Comparison of ENCODE assay signal across 8 cellular contexts in the genomic region with DNA sequence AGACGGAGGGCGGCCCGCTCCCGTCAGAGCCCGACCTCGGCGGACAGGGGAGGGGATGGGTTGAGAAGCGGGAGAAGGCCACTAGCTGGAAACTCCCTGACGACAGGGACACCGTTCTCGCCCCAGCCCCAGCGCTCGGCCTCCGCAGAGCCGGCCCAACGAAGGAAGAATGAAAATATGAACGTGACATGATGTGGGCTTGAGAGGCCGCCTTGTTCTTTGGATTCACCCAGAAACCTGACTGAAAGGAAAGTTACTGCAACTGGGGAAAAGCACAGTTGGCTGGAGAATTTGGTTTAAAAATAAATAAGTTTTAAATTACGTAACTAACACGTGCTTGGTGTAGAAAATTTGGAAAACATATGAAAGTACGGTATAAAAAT. TPM values are rescaled to one million over a fixed set of nuclear protein-coding genes. Genes with fewer than 3 reads are reported as not detected.
A peak's percentile ranks its signal among the peaks of the same experiment; 100 is the strongest.
DNase-seq lines count a peak whose midpoint lies in the region; ATAC-seq and TF ChIP-seq lines count a peak whose summit lies in the region.

No MANE protein-coding gene starts in this region.

- TF ChIP-seq CTCF in AG10803 (conservative IDR thresholded peaks at IDR 0.05; ENCODE audit: low read length), result no peak
- no peak for TF ChIP-seq CTCF in fibroblast of the aortic adventitia (IDR thresholded peaks at IDR 0.05; ENCODE audit: insufficient read depth, low read length)

- H3K9ac ChIP-seq in HUES6 (ENCODE audit: low read length), result peak overlapping the region; percentile 99
- peak overlapping the region; percentile 79 for H3K9ac ChIP-seq in neuronal stem cell (ENCODE audit: low read depth, low read length, poor library complexity)

- peak overlapping the region; percentile 96 for H3K4me2 ChIP-seq in neuronal stem cell (ENCODE audit: insufficient read depth, low read length, poor library complexity, severe bottlenecking)

- H2BK15ac ChIP-seq in neuronal stem cell (ENCODE audit: low read length), result no peak overlapping the region

- no CpG with 5 or more reads among the region's 21 CpGs for WGBS in neuronal stem cell (ENCODE audit: extremely low coverage in 2 of 2, insufficient read length in 2 of 2, insufficient replicate concordance in 1 of 2), 2 donors

- H3K18ac ChIP-seq in neuronal stem cell (ENCODE audit: low read length), result peak overlapping the region; percentile 58

- ATAC-seq in GM18511 (IDR thresholded peaks at IDR 0.05; ENCODE audit: unreplicated experiment) (peak; percentile 40), HG03139 (IDR thresholded peaks at IDR 0.05; ENCODE audit: unreplicated experiment) (no peak)

- H2BK5ac ChIP-seq in neuronal stem cell (ENCODE audit: low read length), result peak overlapping the region; percentile 85

- H3K27me3 Mint-ChIP-seq in activated T-helper 1 cell treated with anti-CD3 and anti-CD28 coated beads, Interleukin-12 subunit alpha, Interleukin-12 subunit beta, Interleukin-2, Interleukin-4 antibody, amounts not matched to agents 30 ng/mL and 10 ng/mL and 1 ng/mL, durations not matched to agents 14 hours and 24 hours and 36 hours (ENCODE audit: insufficient read depth), result peaks cover 4% of the 10 kb centered on the region

- H3K4me3 Mint-ChIP-seq in activated T-helper 1 cell treated with anti-CD3 and anti-CD28 coated beads, Interleukin-12 subunit alpha, Interleukin-12 subunit beta, Interleukin-2, Interleukin-4 antibody, amounts not matched to agents 30 ng/mL and 10 ng/mL and 1 ng/mL, durations not matched to agents 14 hours and 24 hours and 36 hours, result peak overlapping the region; percentile 93

- no peak overlapping the region for H4K91ac ChIP-seq in neuronal stem cell (ENCODE audit: low read depth, low read length, poor library complexity)

- H2BK120ac ChIP-seq in neuronal stem cell (ENCODE audit: low read depth, low read length), result no peak overlapping the region

- intact Hi-C loops in activated T-helper 1 cell treated with anti-CD3 and anti-CD28 coated beads, Interleukin-12 subunit alpha, Interleukin-12 subunit beta, Interleukin-2, Interleukin-4 antibody, amounts not matched to agents 30 ng/mL and 10 ng/mL and 1 ng/mL, durations not matched to agents 14 hours and 24 hours and 36 hours (cut with micrococcal nuclease), result loop anchor here (1.0 to 2.0 kb wide), 5 partner anchors 19 to 580 kb away; a partner anchor contains a TSS

- H3K4me1 ChIP-seq in HUES6 (ENCODE audit: control insufficient read depth, insufficient read depth, low read length) (peaks cover 13% of the 10 kb centered on the region), neuronal stem cell (ENCODE audit: control insufficient read depth in 2 of 2, insufficient read depth in 1 of 2, low read depth in 1 of 2, low read length in 2 of 2) (peaks cover 11% of the 10 kb centered on the region in 2 donors)

- no peaks in the 10 kb centered on the region for H3K36me3 ChIP-seq in HUES6 (ENCODE audit: control insufficient read depth, insufficient read depth, low read length)
- no peaks in the 10 kb centered on the region for H3K36me3 ChIP-seq in neuronal stem cell (replicated peaks in 1 of 2; ENCODE audit: control insufficient read depth in 2 of 2, insufficient read depth in 2 of 2, low read length in 2 of 2)

- H3K4ac ChIP-seq in neuronal stem cell (ENCODE audit: low read length), result no peak overlapping the region

- H2AFZ ChIP-seq in neuronal stem cell (ENCODE audit: low read length), result peak overlapping the region; percentile 97

- H3K4me3 ChIP-seq in AG10803 (ENCODE audit: low read length), result peak overlapping the region; percentile 77
- peak overlapping the region; percentile 97 for H3K4me3 ChIP-seq in HUES6 (ENCODE audit: low read depth, low read length)
- H3K4me3 ChIP-seq in fibroblast of the aortic adventitia (ENCODE audit: low read depth, low read length), result peak overlapping the region; percentile 83
- peak overlapping the region; percentile 83 for H3K4me3 ChIP-seq in neuronal stem cell (ENCODE audit: low read length in 2 of 2)

- no peak overlapping the region for H2AK5ac ChIP-seq in neuronal stem cell (ENCODE audit: low read depth, low read length)

- H3K27ac ChIP-seq in HUES6 (ENCODE audit: low read depth, low read length) (peak overlapping the region; percentile 96), neuronal stem cell (replicated peaks; ENCODE audit: low read length) (peak overlapping the region; percentile 90)

- no peak for DNase-seq in AG10803 (ENCODE audit: low read depth)
- DNase-seq in activated T-helper 1 cell treated with anti-CD3 and anti-CD28 coated beads, Interleukin-12 subunit alpha, Interleukin-12 subunit beta, Interleukin-2, Interleukin-4 antibody, amounts not matched to agents 30 ng/mL and 10 ng/mL and 1 ng/mL, durations not matched to agents 14 hours and 24 hours and 36 hours (ENCODE audit: low spot score), result peak; percentile 50
- DNase-seq in fibroblast of the aortic adventitia (ENCODE audit: low read depth), result no peak
- no peak for DNase-seq in neuronal stem cell (ENCODE audit: low spot score)
- DNase-seq in NCI-H1105 treated with DMSO at 0.1 percent for 48 hours (lab: John Stamatoyannopoulos, UW), result no peak

- peak overlapping the region; percentile 96 for H3K23ac ChIP-seq in neuronal stem cell (ENCODE audit: low read depth, low read length, poor library complexity)

- H3K36me3 Mint-ChIP-seq in activated T-helper 1 cell treated with anti-CD3 and anti-CD28 coated beads, Interleukin-12 subunit alpha, Interleukin-12 subunit beta, Interleukin-2, Interleukin-4 antibody, amounts not matched to agents 30 ng/mL and 10 ng/mL and 1 ng/mL, durations not matched to agents 14 hours and 24 hours and 36 hours (ENCODE audit: low read depth), result no peaks in the 10 kb centered on the region

- peak overlapping the region; percentile 95 for H3K27ac Mint-ChIP-seq in activated T-helper 1 cell treated with anti-CD3 and anti-CD28 coated beads, Interleukin-12 subunit alpha, Interleukin-12 subunit beta, Interleukin-2, Interleukin-4 antibody, amounts not matched to agents 30 ng/mL and 10 ng/mL and 1 ng/mL, durations not matched to agents 14 hours and 24 hours and 36 hours

- H3K27me3 ChIP-seq in HUES6 (ENCODE audit: control insufficient read depth, insufficient read depth, low read length) (peaks cover 48% of the 10 kb centered on the region), neuronal stem cell (ENCODE audit: control insufficient read depth in 3 of 3, insufficient read depth in 3 of 3, low read depth in 1 of 3, low read length in 3 of 3) (peaks cover 0 to 28% (median 0%) of the 10 kb centered on the region in 3 experiments)

- no peak overlapping the region for H3K14ac ChIP-seq in neuronal stem cell (ENCODE audit: low read length)

- no peaks in the 10 kb centered on the region for H3K9me3 Mint-ChIP-seq in activated T-helper 1 cell treated with anti-CD3 and anti-CD28 coated beads, Interleukin-12 subunit alpha, Interleukin-12 subunit beta, Interleukin-2, Interleukin-4 antibody, amounts not matched to agents 30 ng/mL and 10 ng/mL and 1 ng/mL, durations not matched to agents 14 hours and 24 hours and 36 hours

- H3K4me1 Mint-ChIP-seq in activated T-helper 1 cell treated with anti-CD3 and anti-CD28 coated beads, Interleukin-12 subunit alpha, Interleukin-12 subunit beta, Interleukin-2, Interleukin-4 antibody, amounts not matched to agents 30 ng/mL and 10 ng/mL and 1 ng/mL, durations not matched to agents 14 hours and 24 hours and 36 hours (ENCODE audit: low read depth), result peaks cover 45% of the 10 kb centered on the region

- H3K79me1 ChIP-seq in neuronal stem cell (ENCODE audit: low read depth, low read length), result no peaks in the 10 kb centered on the region

- H3K9me3 ChIP-seq in HUES6 (ENCODE audit: control insufficient read depth, insufficient read depth, low read depth, low read length) (no peaks in the 10 kb centered on the region), neuronal stem cell (replicated peaks in 1 of 2; ENCODE audit: control insufficient read depth in 2 of 2, insufficient read depth in 1 of 2, low read depth in 1 of 2, low read length in 2 of 2) (no peaks in the 10 kb centered on the region)

- H4K8ac ChIP-seq in neuronal stem cell (ENCODE audit: low read depth, low read length), result no peak overlapping the region

- no peak overlapping the region for H2BK12ac ChIP-seq in neuronal stem cell (ENCODE audit: low read length)

RNA-seq across cellular contexts. Expression of a gene that starts 21.1 kb away (rescaled TPM):
- total RNA-seq in activated T-helper 1 cell treated with anti-CD3 and anti-CD28 coated beads, Interleukin-12 subunit alpha, Interleukin-12 subunit beta, Interleukin-2, Interleukin-4 antibody, amounts not matched to agents 30 ng/mL and 10 ng/mL and 1 ng/mL, durations not matched to agents 14 hours and 24 hours and 36 hours, result 23.4 and 24.2 TPM in 2 replicates
- total RNA-seq in fibroblast of the aortic adventitia (ENCODE audit: low replicate concordance), result 0.57 and 191 TPM in 2 replicates
- 0.43 TPM for polyA plus RNA-seq in neuronal stem cell (2013, experiment 1 of 2)
- 0.35 TPM for polyA plus RNA-seq in neuronal stem cell (2013, experiment 2 of 2)

RNA-seq across cellular contexts. Expression of a gene that starts 40.4 kb away (rescaled TPM):
- 15.6 and 16.9 TPM in 2 replicates for total RNA-seq in activated T-helper 1 cell treated with anti-CD3 and anti-CD28 coated beads, Interleukin-12 subunit alpha, Interleukin-12 subunit beta, Interleukin-2, Interleukin-4 antibody, amounts not matched to agents 30 ng/mL and 10 ng/mL and 1 ng/mL, durations not matched to agents 14 hours and 24 hours and 36 hours
- total RNA-seq in fibroblast of the aortic adventitia (ENCODE audit: low replicate concordance), result 12.4 and 17.8 TPM in 2 replicates
- 24.9 TPM for polyA plus RNA-seq in neuronal stem cell (2013, experiment 1 of 2)
- polyA plus RNA-seq in neuronal stem cell (2013, experiment 2 of 2), result 22.9 TPM
